17 cellular contexts compared by ENCODE assay signal in genomic region chr16:88970539-88971065, GRCh38. TPM values are rescaled to one million over a fixed set of nuclear protein-coding genes. Genes with fewer than 3 reads are reported as not detected.
DNase-seq lines count a peak whose midpoint lies in the region; ATAC-seq and TF ChIP-seq lines count a peak whose summit lies in the region.
"Had no signal": no experiment of that assay in that cellular context is flagged by ENCODE, and none has a peak within 500 bp of the region (broad histone marks: within the 10 kb centered on the region; RNA-seq: fewer than 3 reads in every experiment).

No MANE protein-coding gene starts in this region.

- no peaks in the 10 kb centered on the region for H3K79me2 ChIP-seq in OCI-LY7 (ENCODE audit: insufficient read depth, low read depth, low read length)

- no peaks in the 10 kb centered on the region for H3K27me3 ChIP-seq in cardiac muscle cell
- peaks cover 99% of the 10 kb centered on the region for H3K27me3 ChIP-seq in left ventricle myocardium inferior (ENCODE audit: low read depth)
- no peaks in the 10 kb centered on the region for H3K27me3 ChIP-seq in ascending aorta

- peaks cover 1% of the 10 kb centered on the region for H3K9me3 Mint-ChIP-seq in glutamatergic neuron (ENCODE audit: unreplicated experiment)
- H3K9me3 Mint-ChIP-seq: CD4-positive, CD25-positive, alpha-beta regulatory T cell had no signal

- H3K27ac Mint-ChIP-seq in glutamatergic neuron (ENCODE audit: unreplicated experiment), result peak overlapping the region; percentile 17
- H3K27ac Mint-ChIP-seq: CD4-positive, CD25-positive, alpha-beta regulatory T cell; GM23338 had no signal

- no TSS peak for BruUV-seq in OCI-LY7 (replicated peaks; lab: Mats Ljungman, UMichigan)

- H3K4me2 ChIP-seq in OCI-LY7 (ENCODE audit: low read length), result peak overlapping the region; percentile 75
- H3K4me2 ChIP-seq: GM23338 had no signal

- H3K36me3 ChIP-seq in cardiac muscle cell (no peaks in the 10 kb centered on the region), left ventricle myocardium inferior (no peaks in the 10 kb centered on the region), OCI-LY7 (ENCODE audit: insufficient read depth, low read length) (no peaks in the 10 kb centered on the region), ascending aorta (no peaks in the 10 kb centered on the region)

- H3K4me1 Mint-ChIP-seq in glutamatergic neuron (ENCODE audit: low read depth, unreplicated experiment), result peaks cover 14% of the 10 kb centered on the region
- H3K4me1 Mint-ChIP-seq: GM23338 had no signal

- no peak for ATAC-seq in HG02981 (IDR thresholded peaks at IDR 0.05; ENCODE audit: unreplicated experiment)

- POLR2A ChIA-PET in OCI-LY7 (lab: Charles Lee), result interaction anchor here (0.7 kb wide), 1 partner anchor 900 kb away, joined by 3 read pairs; no protein-coding TSS in a partner anchor

- H3K4me1 ChIP-seq in cardiac muscle cell (ENCODE audit: low read depth), result peaks cover 31% of the 10 kb centered on the region
- peaks cover 6% of the 10 kb centered on the region for H3K4me1 ChIP-seq in left ventricle myocardium inferior
- peaks cover 100% of the 10 kb centered on the region for H3K4me1 ChIP-seq in OCI-LY7 (ENCODE audit: insufficient read depth, low read length, poor library complexity, severe bottlenecking)
- no peaks in the 10 kb centered on the region for H3K4me1 ChIP-seq in ascending aorta

- DNase-seq in cardiac muscle cell (ENCODE audit: low read depth in 1 of 2, low spot score in 1 of 2) (peak in 1 of 2 donors; percentile 83), left ventricle myocardium inferior (no peak), OCI-LY7 (ENCODE audit: low spot score) (peak; percentile 46), glutamatergic neuron (no peak), NCI-H748 (lab: John Stamatoyannopoulos, UW; ENCODE audit: unreplicated experiment) (no peak), ascending aorta (ENCODE audit: low spot score in 2 of 2) (no peak), middle frontal gyrus (ENCODE audit: extremely low spot score, low spot score) (no peak)
- DNase-seq: CD4-positive, CD25-positive, alpha-beta regulatory T cell; NCI-H1092 treated with DMSO at 0.1 percent for 48 hours; NCI-H1694; NCI-H345; NCI-H748 treated with DMSO at 0.1 percent for 48 hours; SIG-M5 had no signal

- H2AFZ ChIP-seq in OCI-LY7 (ENCODE audit: low read length), result no peak overlapping the region
- H2AFZ ChIP-seq: GM23338 had no signal

- H3K4me3 ChIP-seq in cardiac muscle cell (no peak overlapping the region), left ventricle myocardium inferior (no peak overlapping the region), OCI-LY7 (ENCODE audit: low read depth, low read length, poor library complexity, severe bottlenecking) (peak overlapping the region; percentile 60), ascending aorta (no peak overlapping the region)
- H3K4me3 ChIP-seq: GM23338 had no signal

- H3K9me3 ChIP-seq in cardiac muscle cell (ENCODE audit: low read depth), result no peaks in the 10 kb centered on the region
- no peaks in the 10 kb centered on the region for H3K9me3 ChIP-seq in left ventricle myocardium inferior (replicated peaks)
- no peaks in the 10 kb centered on the region for H3K9me3 ChIP-seq in OCI-LY7 (ENCODE audit: low read length)
- no peaks in the 10 kb centered on the region for H3K9me3 ChIP-seq in ascending aorta

- H3K4me3 Mint-ChIP-seq in glutamatergic neuron (ENCODE audit: unreplicated experiment), result no peak overlapping the region
- H3K4me3 Mint-ChIP-seq: CD4-positive, CD25-positive, alpha-beta regulatory T cell; GM23338 had no signal

- CTCF ChIA-PET in OCI-LY7 (lab: Charles Lee; ENCODE audit: unreplicated experiment), result no interaction called here

- no peaks in the 10 kb centered on the region for H3K36me3 Mint-ChIP-seq in glutamatergic neuron (ENCODE audit: unreplicated experiment)
- H3K36me3 Mint-ChIP-seq: CD4-positive, CD25-positive, alpha-beta regulatory T cell had no signal

- intact Hi-C loops in left ventricle myocardium inferior (cut with micrococcal nuclease) (no loop called here), OCI-LY7 (cut with micrococcal nuclease; ENCODE audit: unreplicated experiment) (no loop called here), ascending aorta (cut with DNase I) (no loop called here)

- H3K9me2 ChIP-seq in OCI-LY7 (ENCODE audit: insufficient read depth, low read length), result no peaks in the 10 kb centered on the region

- no peak for TF ChIP-seq CTCF in cardiac muscle cell (IDR thresholded peaks at IDR 0.05; ENCODE audit: low read depth, low read length)
- TF ChIP-seq CTCF in left ventricle myocardium inferior (IDR thresholded peaks at IDR 0.05; ENCODE audit: borderline replicate concordance), result no peak
- no peak for TF ChIP-seq CTCF in OCI-LY7 (conservative IDR thresholded peaks at IDR 0.05; ENCODE audit: low read length)
- TF ChIP-seq CTCF in glutamatergic neuron (IDR thresholded peaks at IDR 0.05; ENCODE audit: partially characterized antibody, unreplicated experiment), result no peak
- TF ChIP-seq CTCF in ascending aorta (IDR thresholded peaks at IDR 0.05), result no peak

- peaks cover 11% of the 10 kb centered on the region for H3K27me3 Mint-ChIP-seq in glutamatergic neuron (ENCODE audit: unreplicated experiment)

- peak overlapping the region; percentile 70 for H3K27ac ChIP-seq in cardiac muscle cell
- H3K27ac ChIP-seq in left ventricle myocardium inferior (replicated peaks), result no peak overlapping the region
- peak overlapping the region; percentile 92 for H3K27ac ChIP-seq in OCI-LY7 (ENCODE audit: low read depth, low read length, poor library complexity, severe bottlenecking)
- no peak overlapping the region for H3K27ac ChIP-seq in ascending aorta

- H4K20me1 ChIP-seq in OCI-LY7 (ENCODE audit: insufficient read depth, low read length), result no peaks in the 10 kb centered on the region

RNA-seq across cellular contexts. Expression of gene CBFA2T3, which starts 6.4 kb away (rescaled TPM):
- total RNA-seq in cardiac muscle cell (0.21 and 0.69 TPM in 2 replicates), left ventricle myocardium inferior (8.6 TPM), OCI-LY7 (2022) (30.8 and 48.0 TPM in 2 replicates), glutamatergic neuron (ENCODE audit: unreplicated experiment) (126 TPM), ascending aorta (32.8 TPM)
- 1.5 and 3.3 TPM in 2 replicates for polyA plus RNA-seq in cardiac muscle cell
- total RNA-seq in OCI-LY7 (2014; rRNA removed; shearing (Covaris generic)), result 1.1 and 2.2 TPM in 2 replicates
- total RNA-seq: A172, M059J had no signal

Comparison
In these comparisons a context has a peak if more than half of its experiments do, and no peak if none do; other contexts are left out.
1. H3K27ac ChIP-seq: peak in cardiac muscle cell (single experiment) and OCI-LY7 (single experiment); none in left ventricle myocardium inferior (single experiment) and ascending aorta (0 of 2).